In the genomic region with DNA sequence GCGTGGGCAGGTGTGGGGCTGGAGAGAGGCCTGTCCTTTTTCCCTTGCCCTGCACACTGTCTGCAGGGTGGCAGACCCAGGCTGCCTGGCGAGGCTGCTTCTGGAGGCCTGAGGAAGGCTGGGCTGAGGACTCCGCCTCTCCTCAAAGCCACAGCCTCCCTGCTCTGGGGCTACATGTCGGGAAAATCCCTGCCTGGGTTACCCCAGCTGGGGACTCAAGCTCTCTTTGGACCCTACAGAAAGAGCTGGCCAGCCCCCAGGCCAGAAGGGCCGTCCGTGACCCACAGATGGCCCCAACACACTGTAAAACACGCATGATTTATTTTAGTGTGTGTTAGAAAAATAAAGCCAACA, we compare ENCODE assay signal across 10 cellular contexts. TPM values are rescaled to one million over a fixed set of nuclear protein-coding genes. Genes with fewer than 3 reads are reported as not detected.
A peak's percentile ranks its signal among the peaks of the same experiment; 100 is the strongest.
DNase-seq lines count a peak whose midpoint lies in the region; ATAC-seq and TF ChIP-seq lines count a peak whose summit lies in the region.
"Had no signal": no experiment of that assay in that cellular context is flagged by ENCODE, and none has a peak within 500 bp of the region (broad histone marks: within the 10 kb centered on the region; RNA-seq: fewer than 3 reads in every experiment).

No MANE protein-coding gene starts in this region.

- no peaks in the 10 kb centered on the region for H3K27me3 Mint-ChIP-seq in Calu3 (ENCODE audit: unreplicated experiment)

- intact Hi-C loops in Calu3 (cut with micrococcal nuclease; ENCODE audit: unreplicated experiment): no loop called here
- intact Hi-C loops in Panc1 (cut with micrococcal nuclease; ENCODE audit: unreplicated experiment): no loop called here
- intact Hi-C loops in prostate gland (cut with DNase I): no loop called here

- CTCF ChIA-PET in Calu3 (lab: Charles Lee) (interaction anchor here (0.7 to 2.2 kb wide), 8 partner anchors 13 to 156 kb away, joined by 3 to 15 read pairs (median 5); partner anchors contain the start of genes BAHCC1 and SLC38A10), Panc1 (lab: Charles Lee) (interaction anchor here (1.0 kb wide), 1 partner anchor 19 kb away, joined by 5 read pairs; no protein-coding TSS in a partner anchor)

- peaks cover 33% of the 10 kb centered on the region for H3K4me1 Mint-ChIP-seq in Calu3 (ENCODE audit: low read depth, unreplicated experiment)
- no peaks in the 10 kb centered on the region for H3K4me1 Mint-ChIP-seq in stimulated activated effector memory CD8-positive, alpha-beta T cell treated with anti-CD3 and anti-CD28 coated beads, Interleukin-12 subunit alpha, Interleukin-12 subunit beta, amount 100 ng/mL, for 72 hours

- H3K27ac ChIP-seq in Panc1 (ENCODE audit: low read length) (peak overlapping the region; percentile 97), prostate gland (peak overlapping the region; percentile 60 to 65), brain microvascular endothelial cell (no peak overlapping the region)

- TF ChIP-seq CTCF in Calu3 (IDR thresholded peaks at IDR 0.05; ENCODE audit: unreplicated experiment) (no peak), Panc1 (IDR thresholded peaks at IDR 0.05) (no peak), prostate gland (IDR thresholded peaks at IDR 0.05) (no peak), brain microvascular endothelial cell (IDR thresholded peaks at IDR 0.05; ENCODE audit: low read depth, low read length, missing control alignments) (no peak)

- POLR2A ChIA-PET in Panc1 (lab: Charles Lee): interaction anchor here (0.9 kb wide), 1 partner anchor 26 kb away, joined by 3 read pairs; no protein-coding TSS in a partner anchor

- ATAC-seq in Panc1: peak; percentile 42
- no peak for ATAC-seq in stimulated activated effector memory CD8-positive, alpha-beta T cell treated with anti-CD3 and anti-CD28 coated beads, Interleukin-12 subunit alpha, Interleukin-12 subunit beta, amount 100 ng/mL, for 72 hours
- ATAC-seq in GM21367 (IDR thresholded peaks at IDR 0.05; ENCODE audit: unreplicated experiment): no peak
- no peak for ATAC-seq in HG02759 (IDR thresholded peaks at IDR 0.05; ENCODE audit: unreplicated experiment)

- H3K4me3 ChIP-seq in Panc1 (ENCODE audit: low read depth in 2 of 2, low read length in 2 of 2) (peak overlapping the region in 1 of 2 experiments; percentile 36; a peak in 2 of 4 replicates), prostate gland (no peak overlapping the region), brain microvascular endothelial cell (ENCODE audit: low read depth, low read length) (no peak overlapping the region)

- H3K9me3 Mint-ChIP-seq in Calu3 (ENCODE audit: low read depth, unreplicated experiment): no peaks in the 10 kb centered on the region
- H3K9me3 Mint-ChIP-seq in stimulated activated effector memory CD8-positive, alpha-beta T cell treated with anti-CD3 and anti-CD28 coated beads, Interleukin-12 subunit alpha, Interleukin-12 subunit beta, amount 100 ng/mL, for 72 hours: no peaks in the 10 kb centered on the region

- H3K9me3 ChIP-seq in Panc1 (ENCODE audit: control insufficient read depth, insufficient read depth, low read depth, low read length): no peaks in the 10 kb centered on the region
- no peaks in the 10 kb centered on the region for H3K9me3 ChIP-seq in prostate gland

- DNase-seq in Calu3: peak; percentile 40
- DNase-seq in Panc1 (ENCODE audit: low read depth, low spot score): no peak
- DNase-seq in glomerular visceral epithelial cell (ENCODE audit: extremely low spot score): peak; percentile 56
- no peak for DNase-seq in prostate gland (ENCODE audit: low spot score)
- no peak for DNase-seq in stimulated activated effector memory CD8-positive, alpha-beta T cell treated with anti-CD3 and anti-CD28 coated beads, Interleukin-12 subunit alpha, Interleukin-12 subunit beta, amount 100 ng/mL, for 72 hours (ENCODE audit: low spot score in 2 of 2)
- DNase-seq in brain microvascular endothelial cell: no peak
- DNase-seq: activated CD4-positive, alpha-beta T cell treated with anti-CD3 and anti-CD28 coated beads for 48 hours; anterior cingulate cortex had no signal

- in situ Hi-C loops in Panc1 (cut with HindIII; ENCODE audit: low pct_unique_long_range_greater_than_20kb, low sequenced_read_pairs) (no loop called here), brain microvascular endothelial cell (cut with HindIII; ENCODE audit: low pct_ligation_motif_present, low sequenced_read_pairs) (no loop called here)

- H3K36me3 ChIP-seq in Panc1 (ENCODE audit: control insufficient read depth, insufficient read depth, low read length): no peaks in the 10 kb centered on the region
- no peaks in the 10 kb centered on the region for H3K36me3 ChIP-seq in prostate gland
- H3K36me3 ChIP-seq in brain microvascular endothelial cell (replicated peaks): no peaks in the 10 kb centered on the region

- H3K4me3 Mint-ChIP-seq in Calu3 (ENCODE audit: low read depth, unreplicated experiment): peak overlapping the region; percentile 70
- H3K4me3 Mint-ChIP-seq in stimulated activated effector memory CD8-positive, alpha-beta T cell treated with anti-CD3 and anti-CD28 coated beads, Interleukin-12 subunit alpha, Interleukin-12 subunit beta, amount 100 ng/mL, for 72 hours: no peak overlapping the region

- H3K27ac Mint-ChIP-seq in Calu3 (ENCODE audit: unreplicated experiment): peak overlapping the region; percentile 73
- H3K27ac Mint-ChIP-seq in stimulated activated effector memory CD8-positive, alpha-beta T cell treated with anti-CD3 and anti-CD28 coated beads, Interleukin-12 subunit alpha, Interleukin-12 subunit beta, amount 100 ng/mL, for 72 hours: no peak overlapping the region

- BruUV-seq in Calu3 (replicated peaks; lab: Mats Ljungman, UMichigan) (TSS peak; percentile 84), Panc1 (replicated peaks; lab: Mats Ljungman, UMichigan) (no TSS peak)

- peaks cover 25% of the 10 kb centered on the region for H3K36me3 Mint-ChIP-seq in Calu3 (ENCODE audit: insufficient read depth, unreplicated experiment)
- no peaks in the 10 kb centered on the region for H3K36me3 Mint-ChIP-seq in stimulated activated effector memory CD8-positive, alpha-beta T cell treated with anti-CD3 and anti-CD28 coated beads, Interleukin-12 subunit alpha, Interleukin-12 subunit beta, amount 100 ng/mL, for 72 hours

- H3K27me3 ChIP-seq in Panc1 (ENCODE audit: control insufficient read depth, insufficient read depth, low read length) (no peaks in the 10 kb centered on the region), prostate gland (replicated peaks; ENCODE audit: insufficient read depth) (no peaks in the 10 kb centered on the region), brain microvascular endothelial cell (replicated peaks) (peaks cover 8% of the 10 kb centered on the region)

- peaks cover 52% of the 10 kb centered on the region for H3K4me1 ChIP-seq in Panc1 (ENCODE audit: control insufficient read depth, insufficient read depth, low read length)
- H3K4me1 ChIP-seq in prostate gland (replicated peaks): peaks cover 15% of the 10 kb centered on the region

- no peak for TF ChIP-seq POLR2A in prostate gland (IDR thresholded peaks at IDR 0.05)

- 41% methylated on average over 7 of the region's 7 CpGs for WGBS in prostate gland

RNA-seq across cellular contexts. Expression of gene SLC38A10, which starts 33.8 kb away (rescaled TPM):
- total RNA-seq in Calu3 (2022): 120 and 121 TPM in 2 replicates
- total RNA-seq in Panc1 (2021; ENCODE audit: unreplicated experiment): 188 TPM
- polyA plus RNA-seq in Panc1 (2012; ENCODE audit: insufficient read length): 144 TPM
- 100 to 1,000 TPM; 104 to 167 TPM for total RNA-seq in prostate gland

Comparison
In these comparisons a context has a peak if more than half of its experiments do, and no peak if none do; other contexts are left out.
1. DNase-seq: peak in Calu3 (single experiment) and glomerular visceral epithelial cell (single experiment); none in Panc1 (single experiment), prostate gland (single experiment), stimulated activated effector memory CD8-positive, alpha-beta T cell treated with anti-CD3 and anti-CD28 coated beads, Interleukin-12 subunit alpha, Interleukin-12 subunit beta, amount 100 ng/mL, for 72 hours (0 of 2) and brain microvascular endothelial cell (single experiment).